In the genomic region with DNA sequence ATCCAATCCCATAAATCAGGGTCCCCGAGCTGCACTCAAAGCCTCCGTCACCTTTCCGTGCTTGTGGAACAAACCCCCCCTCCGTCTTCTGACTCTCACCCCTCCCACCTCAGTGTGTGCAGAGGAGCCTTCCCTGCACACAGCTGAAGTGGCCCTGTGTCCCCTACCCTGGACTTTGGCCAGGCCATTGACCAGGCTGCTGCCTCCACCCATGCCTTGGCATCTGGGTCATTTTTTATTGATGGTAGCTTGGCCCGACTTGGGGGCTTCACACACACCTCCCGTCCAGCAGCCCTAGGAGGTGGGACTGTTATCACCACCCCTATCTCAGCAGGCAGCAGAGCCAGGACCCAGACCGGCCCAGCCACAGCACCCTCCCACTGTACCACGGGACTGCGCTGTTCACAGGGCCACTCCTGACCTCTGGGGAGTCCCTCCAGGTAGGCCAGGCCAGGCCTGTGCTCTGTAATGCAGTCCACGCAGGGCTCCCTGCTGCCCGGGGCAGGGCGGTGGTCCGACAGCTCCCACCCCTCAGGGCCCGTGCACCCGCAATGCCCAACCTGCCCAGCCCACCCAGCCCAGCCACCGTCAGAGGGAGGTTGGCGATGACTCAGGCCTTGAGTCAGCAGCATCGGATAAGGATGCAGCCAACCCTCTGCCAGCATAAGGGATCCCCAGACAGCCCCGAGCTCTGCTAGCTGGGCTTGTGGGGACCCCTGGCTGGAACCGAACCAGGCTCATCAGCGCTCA, we compare ENCODE assay signal across 8 cellular contexts. TPM values are rescaled to one million over a fixed set of nuclear protein-coding genes. Genes with fewer than 3 reads are reported as not detected.
DNase-seq lines count a peak whose midpoint lies in the region; ATAC-seq and TF ChIP-seq lines count a peak whose summit lies in the region.

No MANE protein-coding gene starts in this region.

- peak overlapping the region; percentile 76 to 99 for H2BK12ac ChIP-seq in mesenchymal stem cell (ENCODE audit: low read length in 2 of 2)

- H2BK120ac ChIP-seq in mesenchymal stem cell (ENCODE audit: low read depth, low read length) = peak overlapping the region; percentile 90

- H3K4me1 ChIP-seq in mesenchymal stem cell (ENCODE audit: control insufficient read depth, insufficient read depth, low read depth, low read length) = peaks cover 63% of the 10 kb centered on the region
- no peaks in the 10 kb centered on the region for H3K4me1 ChIP-seq in aorta (ENCODE audit: control insufficient read depth in 1 of 2, insufficient read depth in 2 of 2, low read length in 2 of 2)

- H3K9me3 Mint-ChIP-seq in natural killer cell = no peaks in the 10 kb centered on the region
- no peaks in the 10 kb centered on the region for H3K9me3 Mint-ChIP-seq in natural killer cell treated with Interleukin-12 subunit alpha and Interleukin-12 subunit beta and Interleukin-15 and Interleukin-18, amount 100 ng/mL, for 72 hours

- H2AFZ ChIP-seq in mesenchymal stem cell (ENCODE audit: low read depth, low read length) = no peak overlapping the region

- peak overlapping the region; percentile 88 for H3K9ac ChIP-seq in mesenchymal stem cell (ENCODE audit: low read length)

- H2BK15ac ChIP-seq in mesenchymal stem cell (ENCODE audit: low read depth, poor library complexity, severe bottlenecking) = peak overlapping the region; percentile 91

- H3K79me1 ChIP-seq in mesenchymal stem cell (replicated peaks; ENCODE audit: low read length, poor library complexity, severe bottlenecking) = peaks cover 7% of the 10 kb centered on the region

- H3K27ac Mint-ChIP-seq in natural killer cell = no peak overlapping the region
- peak overlapping the region in 1 of 2 donors; percentile 21 for H3K27ac Mint-ChIP-seq in natural killer cell treated with Interleukin-12 subunit alpha and Interleukin-12 subunit beta and Interleukin-15 and Interleukin-18, amount 100 ng/mL, for 72 hours

- ATAC-seq in natural killer cell = no peak
- ATAC-seq in natural killer cell treated with Interleukin-12 subunit alpha and Interleukin-12 subunit beta and Interleukin-15 and Interleukin-18, amount 100 ng/mL, for 72 hours = no peak
- no peak for ATAC-seq in aorta (ENCODE audit: low FRiP score)
- no peak for ATAC-seq in GM19452 (IDR thresholded peaks at IDR 0.05; ENCODE audit: unreplicated experiment)
- no peak for ATAC-seq in GM19463 (IDR thresholded peaks at IDR 0.05; ENCODE audit: unreplicated experiment)

- H3K4me3 ChIP-seq in choroid plexus epithelial cell (ENCODE audit: low read depth, low read length) (no peak overlapping the region), mesenchymal stem cell (ENCODE audit: insufficient read depth in 1 of 2, low read depth in 1 of 2, low read length in 2 of 2) (peak overlapping the region in 1 of 2 experiments; percentile 75), aorta (ENCODE audit: low read length in 2 of 2) (no peak overlapping the region)

- H3K27me3 ChIP-seq in mesenchymal stem cell (ENCODE audit: control insufficient read depth in 1 of 2, insufficient read depth in 1 of 2, low read length in 2 of 2) (no peaks in the 10 kb centered on the region), aorta (ENCODE audit: control insufficient read depth in 1 of 2, insufficient read depth in 2 of 2, low read length in 1 of 2) (no peaks in the 10 kb centered on the region)

- no peak overlapping the region for H3K23ac ChIP-seq in mesenchymal stem cell (ENCODE audit: low read length in 2 of 2)

- peak overlapping the region in 1 of 2 experiments; percentile 29 for H3K14ac ChIP-seq in mesenchymal stem cell (ENCODE audit: low read length in 2 of 2)

- no peak overlapping the region for H3K4me2 ChIP-seq in mesenchymal stem cell (ENCODE audit: low read length, poor library complexity, severe bottlenecking)

- intact Hi-C loops in natural killer cell (cut with micrococcal nuclease) = no loop called here
- intact Hi-C loops in aorta (cut with DNase I) = no loop called here

- H3K4ac ChIP-seq in mesenchymal stem cell (ENCODE audit: low read depth in 1 of 2, low read length in 2 of 2) = peak overlapping the region; percentile 89 to 93

- peak overlapping the region; percentile 24 for H2BK5ac ChIP-seq in mesenchymal stem cell (ENCODE audit: low read depth, low read length, poor library complexity, severe bottlenecking)

- H3K4me3 Mint-ChIP-seq in natural killer cell = peak overlapping the region; percentile 45
- H3K4me3 Mint-ChIP-seq in natural killer cell treated with Interleukin-12 subunit alpha and Interleukin-12 subunit beta and Interleukin-15 and Interleukin-18, amount 100 ng/mL, for 72 hours = no peak overlapping the region

- peak overlapping the region; percentile 93 for H4K8ac ChIP-seq in mesenchymal stem cell (ENCODE audit: low read length)

- peak overlapping the region; percentile 91 to 99 for H3K18ac ChIP-seq in mesenchymal stem cell (ENCODE audit: low read depth in 1 of 2, low read length in 2 of 2)

- TF ChIP-seq CTCF in natural killer cell (IDR thresholded peaks at IDR 0.05) (no peak), choroid plexus epithelial cell (conservative IDR thresholded peaks at IDR 0.05; ENCODE audit: low read depth, low read length) (no peak)

- peak overlapping the region; percentile 98 for H4K91ac ChIP-seq in mesenchymal stem cell (ENCODE audit: low read length)

- H3K27me3 Mint-ChIP-seq in natural killer cell (ENCODE audit: low read depth in 2 of 2) = peaks cover 5 to 25% of the 10 kb centered on the region in 2 donors
- peaks cover 11 to 14% of the 10 kb centered on the region in 2 donors for H3K27me3 Mint-ChIP-seq in natural killer cell treated with Interleukin-12 subunit alpha and Interleukin-12 subunit beta and Interleukin-15 and Interleukin-18, amount 100 ng/mL, for 72 hours

- peak overlapping the region; percentile 89 for H2AK5ac ChIP-seq in mesenchymal stem cell (ENCODE audit: low read length, severe bottlenecking)

- peaks cover 0 to 22% of the 10 kb centered on the region in 2 donors for H3K4me1 Mint-ChIP-seq in natural killer cell
- peaks cover 5 to 6% of the 10 kb centered on the region in 2 donors for H3K4me1 Mint-ChIP-seq in natural killer cell treated with Interleukin-12 subunit alpha and Interleukin-12 subunit beta and Interleukin-15 and Interleukin-18, amount 100 ng/mL, for 72 hours (ENCODE audit: low read depth in 2 of 2)

- H3K36me3 Mint-ChIP-seq in natural killer cell = no peaks in the 10 kb centered on the region
- no peaks in the 10 kb centered on the region for H3K36me3 Mint-ChIP-seq in natural killer cell treated with Interleukin-12 subunit alpha and Interleukin-12 subunit beta and Interleukin-15 and Interleukin-18, amount 100 ng/mL, for 72 hours

- no peak for DNase-seq in natural killer cell
- no peak for DNase-seq in natural killer cell treated with Interleukin-12 subunit alpha and Interleukin-12 subunit beta and Interleukin-15 and Interleukin-18, amount 100 ng/mL, for 72 hours (ENCODE audit: low spot score)
- peak; percentile 79 for DNase-seq in choroid plexus epithelial cell (ENCODE audit: low read depth)
- peak; percentile 87 for DNase-seq in mesenchymal stem cell
- DNase-seq in aorta = peak; percentile 85 to 92
- DNase-seq in activated gamma-delta T cell treated with Interleukin-2 at 50 U/mL for 16 hours = no peak

- H3K9me3 ChIP-seq in mesenchymal stem cell (ENCODE audit: control insufficient read depth, low read length) (no peaks in the 10 kb centered on the region), aorta (ENCODE audit: control insufficient read depth, low read length) (no peaks in the 10 kb centered on the region)

- H3K36me3 ChIP-seq in mesenchymal stem cell (ENCODE audit: control insufficient read depth in 1 of 2, insufficient read depth in 2 of 2, low read depth in 1 of 2, low read length in 2 of 2) (peaks cover 0 to 3% of the 10 kb centered on the region in 2 experiments), aorta (ENCODE audit: control insufficient read depth in 1 of 2, insufficient read depth in 2 of 2, low read length in 1 of 2) (no peaks in the 10 kb centered on the region)

- H3K27ac ChIP-seq in mesenchymal stem cell (ENCODE audit: low read length, poor library complexity, severe bottlenecking) (peak overlapping the region; percentile 88), aorta (ENCODE audit: low read depth in 1 of 2, low read length in 2 of 2) (peak overlapping the region in 1 of 2 donors; percentile 52)

- WGBS in mesenchymal stem cell = 38% methylated on average over 21 of the region's 21 CpGs
- 50 to 54% methylated on average over 21 of the region's 21 CpGs for WGBS in aorta, 2 donors

RNA-seq across cellular contexts. Expression of gene INF2, which starts 9.2 kb away (rescaled TPM):
- total RNA-seq in natural killer cell = 10 to 100 TPM; 12.7 to 21.9 (median 15.3) TPM
- total RNA-seq in natural killer cell treated with Interleukin-12 subunit alpha and Interleukin-12 subunit beta and Interleukin-15 and Interleukin-18, amount 100 ng/mL, for 72 hours = 10 to 100 TPM; 19.2 to 44.9 TPM
- polyA plus RNA-seq in mesenchymal stem cell (2013, experiment 1 of 2) = 59.1 TPM
- polyA plus RNA-seq in mesenchymal stem cell (2013, experiment 2 of 2) = 55.9 TPM
- 100 to 1,000 TPM in 1 of 2 donors, 10 to 100 TPM in 1; 84.9 to 102 TPM for total RNA-seq in aorta
- polyA plus RNA-seq in aorta = 100 to 1,000 TPM in 1 of 2 donors, 10 to 100 TPM in 1; 31.9 to 185 TPM

RNA-seq across cellular contexts. Expression of gene ADSS1, which starts 43.8 kb away (rescaled TPM):
- 1 to 10 TPM; 2.1 to 2.7 (median 2.5) TPM for total RNA-seq in natural killer cell
- total RNA-seq in natural killer cell treated with Interleukin-12 subunit alpha and Interleukin-12 subunit beta and Interleukin-15 and Interleukin-18, amount 100 ng/mL, for 72 hours = under 1 TPM; 0.50 to 0.61 TPM
- 5.2 TPM for polyA plus RNA-seq in mesenchymal stem cell (2013, experiment 1 of 2)
- 4.8 TPM for polyA plus RNA-seq in mesenchymal stem cell (2013, experiment 2 of 2)
- 10 to 100 TPM; 44.8 to 63.2 TPM for total RNA-seq in aorta
- polyA plus RNA-seq in aorta = 10 to 100 TPM; 25.0 to 80.2 TPM

Comparison
In these comparisons a context has a peak if more than half of its experiments do, and no peak if none do; other contexts are left out.
1. DNase-seq: peak in choroid plexus epithelial cell (single experiment), mesenchymal stem cell (single experiment) and aorta (2 of 2); none in natural killer cell (single experiment), natural killer cell treated with Interleukin-12 subunit alpha and Interleukin-12 subunit beta and Interleukin-15 and Interleukin-18, amount 100 ng/mL, for 72 hours (single experiment) and activated gamma-delta T cell treated with Interleukin-2 at 50 U/mL for 16 hours (single experiment).
2. RNA of gene ADSS1, which starts 43.8 kb away (total RNA-seq): 44.8 to 63.2 TPM in aorta; 2.1 to 2.7 TPM in natural killer cell and 0.50 to 0.61 TPM in natural killer cell treated with Interleukin-12 subunit alpha and Interleukin-12 subunit beta and Interleukin-15 and Interleukin-18, amount 100 ng/mL, for 72 hours; every median in the first group is over 10 times any median in the second.